Comparison of ENCODE assay signal across 13 cellular contexts in the genomic region with DNA sequence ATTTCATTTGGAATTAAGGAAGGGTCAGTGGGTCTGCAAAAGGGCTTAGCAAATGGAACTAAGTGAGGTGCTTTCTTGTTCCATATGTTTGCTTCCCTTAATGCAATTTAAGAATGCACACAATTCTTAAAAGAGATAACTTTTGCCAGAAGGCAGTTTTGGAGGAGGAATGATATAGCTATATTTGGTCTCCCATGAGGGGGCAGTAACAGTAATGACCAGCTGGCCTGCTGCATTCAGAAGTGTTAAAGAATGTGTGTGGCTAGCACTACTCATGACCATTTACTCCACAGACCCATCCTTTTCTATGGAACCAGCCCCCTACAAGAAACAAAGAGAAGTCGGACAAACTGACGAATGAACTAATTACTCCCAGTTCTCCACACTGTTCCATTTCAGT.
A peak's percentile ranks its signal among the peaks of the same experiment; 100 is the strongest.
DNase-seq lines count a peak whose midpoint lies in the region; ATAC-seq, FAIRE-seq and TF ChIP-seq lines count a peak whose summit lies in the region.
"Had no signal": no experiment of that assay in that cellular context is flagged by ENCODE, and none has a peak within 500 bp of the region (broad histone marks: within the 10 kb centered on the region; RNA-seq: fewer than 3 reads in every experiment).

No MANE protein-coding gene starts in this region.

- no TSS peak for BruUV-seq in HepG2 (replicated peaks; lab: Mats Ljungman, UMichigan)

- H3K27ac ChIP-seq in HepG2 (ENCODE audit: extremely low read length, insufficient read depth, low read length) (no peak overlapping the region), right lobe of liver (no peak overlapping the region)
- H3K27ac ChIP-seq: RWPE1, SJCRH30 had no signal

- no peak overlapping the region for H3K9ac ChIP-seq in HepG2 (ENCODE audit: insufficient read depth, low read depth, low read length)

- H3K4me1 ChIP-seq in HepG2 (ENCODE audit: insufficient read depth, low read length) (peaks cover 24% of the 10 kb centered on the region), right lobe of liver (no peaks in the 10 kb centered on the region)
- H3K4me1 ChIP-seq: HAP-1, SJCRH30 had no signal

- in situ Hi-C loops in HepG2 (cut with HindIII; ENCODE audit: extremely low pct_ligation_motif_present, low pct_unique_long_range_greater_than_20kb) = no loop called here

- H3K36me3 ChIP-seq in HepG2 (replicated peaks in 1 of 2; ENCODE audit: control insufficient read depth in 1 of 2, insufficient read depth in 2 of 2, low read length in 2 of 2) (no peaks in the 10 kb centered on the region), right lobe of liver (no peaks in the 10 kb centered on the region)
- H3K36me3 ChIP-seq: HAP-1, SJCRH30 had no signal

- no peaks in the 10 kb centered on the region for H4K20me1 ChIP-seq in HepG2 (ENCODE audit: insufficient read depth, low read length)

- H2AFZ ChIP-seq in HepG2 (ENCODE audit: low read length) = no peak overlapping the region

- no peaks in the 10 kb centered on the region for H3K27me3 ChIP-seq in HepG2 (ENCODE audit: control insufficient read depth in 1 of 2, insufficient read depth in 2 of 2, low read length in 2 of 2)
- H3K27me3 ChIP-seq in right lobe of liver = no peaks in the 10 kb centered on the region
- H3K27me3 ChIP-seq: SJCRH30 had no signal

- H3K4me2 ChIP-seq in HepG2 (ENCODE audit: low read depth, low read length) = no peak overlapping the region

- POLR2A ChIA-PET in HepG2 (lab: Yijun Ruan, JAX) = no interaction called here

- FAIRE-seq in HepG2 (lab: Jason Lieb, UNC) = no peak

- H3K79me2 ChIP-seq in HepG2 (ENCODE audit: insufficient read depth, low read length) = no peaks in the 10 kb centered on the region

- peak; percentile 48; the same call in 1 of the 3 replicates for ATAC-seq in HepG2
- no peak for ATAC-seq in right lobe of liver
- no peak for ATAC-seq in HG03039 (IDR thresholded peaks at IDR 0.05; ENCODE audit: unreplicated experiment)

- TF ChIP-seq CTCF in HepG2 (CRISPR knock-in tag; IDR thresholded peaks at IDR 0.05) (no peak), right lobe of liver (IDR thresholded peaks at IDR 0.05) (no peak), fibroblast of villous mesenchyme (IDR thresholded peaks at IDR 0.05; ENCODE audit: insufficient read depth, low read depth, low read length) (peak; percentile 16)

- TF ChIP-seq POLR2A in HepG2 (IDR thresholded peaks at IDR 0.05; ENCODE audit: insufficient read depth in 1 of 2, low read depth in 2 of 2, low read length in 2 of 2) (no peak), right lobe of liver (IDR thresholded peaks at IDR 0.05) (no peak)

- CTCF ChIA-PET in HepG2 (lab: Yijun Ruan, JAX; ENCODE audit: low intra/inter-chr PET ratio, low total read pairs) = no interaction called here

- intact Hi-C loops in HepG2 (cut with micrococcal nuclease; ENCODE audit: unreplicated experiment) = no loop called here
- intact Hi-C loops in right lobe of liver (cut with DNase I) = no loop called here

- H3K4me3 ChIP-seq in HepG2 (replicated peaks in 1 of 3; ENCODE audit: insufficient read depth in 1 of 3, low read depth in 2 of 3, low read length in 3 of 3) (no peak overlapping the region), right lobe of liver (no peak overlapping the region), fibroblast of villous mesenchyme (ENCODE audit: low read depth, low read length) (no peak overlapping the region)
- H3K4me3 ChIP-seq: HAP-1, SJCRH30 had no signal

- DNase-seq in HepG2 (ENCODE audit: low spot score) (no peak), right lobe of liver (no peak), OCI-M1 (lab: John Stamatoyannopoulos, UW) (peak; percentile 19), fibroblast of villous mesenchyme (ENCODE audit: low read depth) (no peak), Ammon's horn (ENCODE audit: low spot score) (no peak), GDM1 (lab: John Stamatoyannopoulos, UW) (no peak)
- DNase-seq: EL, NCI-H1417, NCI-H2029, SJCRH30 had no signal

- WGBS in HepG2 (ENCODE audit: low lambda C conversion rate) = 79% methylated on average over 2 of the region's 2 CpGs
- 93% methylated on average over 2 of the region's 2 CpGs for WGBS in right lobe of liver (ENCODE audit: insufficient coverage, low coverage, low lambda C conversion rate, missing lambda C conversion rate)

- TF ChIP-seq RAD21 in HepG2 (CRISPR knock-in tag; IDR thresholded peaks at IDR 0.05) = no peak

- no peak for TF ChIP-seq EP300 in HepG2 (IDR thresholded peaks at IDR 0.05; ENCODE audit: low read depth in 2 of 2, low read length in 2 of 2)
- TF ChIP-seq EP300 in HepG2 (CRISPR knock-in tag; IDR thresholded peaks at IDR 0.05; ENCODE audit: borderline replicate concordance) = no peak

- H3K9me3 ChIP-seq in HepG2 (ENCODE audit: low read length) (0 out of 2 replicates have a peak, but pooled peaks cover 5% of the 10 kb centered on the region), right lobe of liver (no peaks in the 10 kb centered on the region)
- H3K9me3 ChIP-seq: HAP-1, SJCRH30 had no signal

TF ChIP-seq in HepG2, 621 proteins besides CTCF, POLR2A, EP300 and RAD21:
- no peak for TF ChIP-seq ZNF546 (CRISPR knock-in tag; conservative IDR thresholded peaks at IDR 0.05)
- no peak for TF ChIP-seq ZNF12 (CRISPR knock-in tag; IDR thresholded peaks at IDR 0.05)
- no peak for TF ChIP-seq FOXM1 (CRISPR knock-in tag; IDR thresholded peaks at IDR 0.05)
- TF ChIP-seq, protein P1, sequence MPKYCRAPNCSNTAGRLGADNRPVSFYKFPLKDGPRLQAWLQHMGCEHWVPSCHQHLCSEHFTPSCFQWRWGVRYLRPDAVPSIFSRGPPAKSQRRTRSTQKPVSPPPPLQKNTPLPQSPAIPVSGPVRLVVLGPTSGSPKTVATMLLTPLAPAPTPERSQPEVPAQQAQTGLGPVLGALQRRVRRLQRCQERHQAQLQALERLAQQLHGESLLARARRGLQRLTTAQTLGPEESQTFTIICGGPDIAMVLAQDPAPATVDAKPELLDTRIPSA (CRISPR knock-in tag; IDR thresholded peaks at IDR 0.05; ENCODE audit: borderline replicate concordance) = no peak
- TF ChIP-seq, protein P2, sequence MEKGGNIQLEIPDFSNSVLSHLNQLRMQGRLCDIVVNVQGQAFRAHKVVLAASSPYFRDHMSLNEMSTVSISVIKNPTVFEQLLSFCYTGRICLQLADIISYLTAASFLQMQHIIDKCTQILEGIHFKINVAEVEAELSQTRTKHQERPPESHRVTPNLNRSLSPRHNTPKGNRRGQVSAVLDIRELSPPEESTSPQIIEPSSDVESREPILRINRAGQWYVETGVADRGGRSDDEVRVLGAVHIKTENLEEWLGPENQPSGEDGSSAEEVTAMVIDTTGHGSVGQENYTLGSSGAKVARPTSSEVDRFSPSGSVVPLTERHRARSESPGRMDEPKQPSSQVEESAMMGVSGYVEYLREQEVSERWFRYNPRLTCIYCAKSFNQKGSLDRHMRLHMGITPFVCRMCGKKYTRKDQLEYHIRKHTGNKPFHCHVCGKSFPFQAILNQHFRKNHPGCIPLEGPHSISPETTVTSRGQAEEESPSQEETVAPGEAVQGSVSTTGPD (CRISPR knock-in tag; IDR thresholded peaks at IDR 0.05) = no peak
- TF ChIP-seq HMG20B (CRISPR knock-in tag; conservative IDR thresholded peaks at IDR 0.05) = no peak
- TF ChIP-seq HDAC6 (IDR thresholded peaks at IDR 0.05; ENCODE audit: low read depth, low read length) = no peak
- TF ChIP-seq ZNF44 (CRISPR knock-in tag; IDR thresholded peaks at IDR 0.05) = no peak
- TF ChIP-seq, protein P3, sequence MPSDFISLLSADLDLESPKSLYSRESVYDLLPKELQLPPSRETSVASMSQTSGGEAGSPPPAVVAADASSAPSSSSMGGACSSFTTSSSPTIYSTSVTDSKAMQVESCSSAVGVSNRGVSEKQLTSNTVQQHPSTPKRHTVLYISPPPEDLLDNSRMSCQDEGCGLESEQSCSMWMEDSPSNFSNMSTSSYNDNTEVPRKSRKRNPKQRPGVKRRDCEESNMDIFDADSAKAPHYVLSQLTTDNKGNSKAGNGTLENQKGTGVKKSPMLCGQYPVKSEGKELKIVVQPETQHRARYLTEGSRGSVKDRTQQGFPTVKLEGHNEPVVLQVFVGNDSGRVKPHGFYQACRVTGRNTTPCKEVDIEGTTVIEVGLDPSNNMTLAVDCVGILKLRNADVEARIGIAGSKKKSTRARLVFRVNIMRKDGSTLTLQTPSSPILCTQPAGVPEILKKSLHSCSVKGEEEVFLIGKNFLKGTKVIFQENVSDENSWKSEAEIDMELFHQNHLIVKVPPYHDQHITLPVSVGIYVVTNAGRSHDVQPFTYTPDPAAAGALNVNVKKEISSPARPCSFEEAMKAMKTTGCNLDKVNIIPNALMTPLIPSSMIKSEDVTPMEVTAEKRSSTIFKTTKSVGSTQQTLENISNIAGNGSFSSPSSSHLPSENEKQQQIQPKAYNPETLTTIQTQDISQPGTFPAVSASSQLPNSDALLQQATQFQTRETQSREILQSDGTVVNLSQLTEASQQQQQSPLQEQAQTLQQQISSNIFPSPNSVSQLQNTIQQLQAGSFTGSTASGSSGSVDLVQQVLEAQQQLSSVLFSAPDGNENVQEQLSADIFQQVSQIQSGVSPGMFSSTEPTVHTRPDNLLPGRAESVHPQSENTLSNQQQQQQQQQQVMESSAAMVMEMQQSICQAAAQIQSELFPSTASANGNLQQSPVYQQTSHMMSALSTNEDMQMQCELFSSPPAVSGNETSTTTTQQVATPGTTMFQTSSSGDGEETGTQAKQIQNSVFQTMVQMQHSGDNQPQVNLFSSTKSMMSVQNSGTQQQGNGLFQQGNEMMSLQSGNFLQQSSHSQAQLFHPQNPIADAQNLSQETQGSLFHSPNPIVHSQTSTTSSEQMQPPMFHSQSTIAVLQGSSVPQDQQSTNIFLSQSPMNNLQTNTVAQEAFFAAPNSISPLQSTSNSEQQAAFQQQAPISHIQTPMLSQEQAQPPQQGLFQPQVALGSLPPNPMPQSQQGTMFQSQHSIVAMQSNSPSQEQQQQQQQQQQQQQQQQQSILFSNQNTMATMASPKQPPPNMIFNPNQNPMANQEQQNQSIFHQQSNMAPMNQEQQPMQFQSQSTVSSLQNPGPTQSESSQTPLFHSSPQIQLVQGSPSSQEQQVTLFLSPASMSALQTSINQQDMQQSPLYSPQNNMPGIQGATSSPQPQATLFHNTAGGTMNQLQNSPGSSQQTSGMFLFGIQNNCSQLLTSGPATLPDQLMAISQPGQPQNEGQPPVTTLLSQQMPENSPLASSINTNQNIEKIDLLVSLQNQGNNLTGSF (CRISPR knock-in tag; IDR thresholded peaks at IDR 0.05) = no peak
- no peak for TF ChIP-seq DNMT1 (CRISPR knock-in tag; IDR thresholded peaks at IDR 0.05)
